Comparison of ENCODE assay signal across 12 cellular contexts in genomic region chr9:110104201-110104845, GRCh38.
DNase-seq lines count a peak whose midpoint lies in the region; ATAC-seq and TF ChIP-seq lines count a peak whose summit lies in the region.
"Had no signal": no experiment of that assay in that cellular context is flagged by ENCODE, and none has a peak within 500 bp of the region (broad histone marks: within the 10 kb centered on the region; RNA-seq: fewer than 3 reads in every experiment).

No MANE protein-coding gene starts in this region.

- no peak for ATAC-seq in sciatic nerve
- ATAC-seq: gastroesophageal sphincter had no signal

- H3K4me3 ChIP-seq in AG04450 (ENCODE audit: low read depth, low read length) (no peak overlapping the region), coronary artery (peak overlapping the region; percentile 14), ascending aorta (peak overlapping the region in 1 of 2 donors; percentile 26)
- H3K4me3 ChIP-seq: adrenal gland, gastroesophageal sphincter had no signal

- peaks cover 6 to 35% of the 10 kb centered on the region in 2 donors for H3K4me1 ChIP-seq in ascending aorta

- H3K36me3 ChIP-seq in ascending aorta = no peaks in the 10 kb centered on the region
- H3K36me3 ChIP-seq: adrenal gland, gastroesophageal sphincter had no signal

- H3K36me3 Mint-ChIP-seq in IgD-negative memory B cell (peaks cover 2% of the 10 kb centered on the region), mesothelial cell of epicardium (no peaks in the 10 kb centered on the region)

- POLR2A ChIA-PET in AG04450 (lab: Yijun Ruan, JAX) (interaction anchor here (1.1 to 1.2 kb wide), 3 partner anchors 12 to 23 kb away, joined by 3 to 5 read pairs (median 4); no protein-coding TSS in a partner anchor), HEK293T (lab: Yijun Ruan, JAX) (no interaction called here)

- H3K27me3 ChIP-seq in AG04450 (ENCODE audit: control insufficient read depth, insufficient read depth, low read length) = no peaks in the 10 kb centered on the region
- no peaks in the 10 kb centered on the region for H3K27me3 ChIP-seq in ascending aorta
- H3K27me3 ChIP-seq: adrenal gland, gastroesophageal sphincter had no signal

- no peak for DNase-seq in AG04450 (ENCODE audit: low read depth, low spot score)
- no peak for DNase-seq in coronary artery (ENCODE audit: low spot score)
- DNase-seq in mesothelial cell of epicardium (ENCODE audit: low spot score in 2 of 2, unreplicated experiment in 2 of 2) = no peak
- DNase-seq in ascending aorta (ENCODE audit: low spot score in 2 of 2) = no peak
- no peak for DNase-seq in activated naive CD4-positive, alpha-beta T cell treated with Interleukin-2 at 50 U/mL for 16 hours
- DNase-seq in HEK293T (ENCODE audit: extremely low spot score) = no peak
- no peak for DNase-seq in sciatic nerve (ENCODE audit: low spot score)
- DNase-seq: adrenal gland, KG1, NCI-H1930 had no signal

- CTCF ChIA-PET in AG04450 (lab: Charles Lee) = interaction anchor here (0.5 to 1.2 kb wide), 3 partner anchors 72 to 634 kb away, joined by 3 to 5 read pairs (median 4); no protein-coding TSS in a partner anchor
- CTCF ChIA-PET in HEK293T (lab: Yijun Ruan, JAX) = no interaction called here

- H3K27ac Mint-ChIP-seq in IgD-negative memory B cell (peak overlapping the region in 2 of 3 donors; percentile 46 to 90), mesothelial cell of epicardium (peak overlapping the region; percentile 79)

- no peak for TF ChIP-seq CTCF in AG04450 (IDR thresholded peaks at IDR 0.05; ENCODE audit: low read depth, low read length)
- TF ChIP-seq CTCF in coronary artery (IDR thresholded peaks at IDR 0.05) = no peak
- TF ChIP-seq CTCF in mesothelial cell of epicardium (IDR thresholded peaks at IDR 0.05; ENCODE audit: unreplicated experiment) = no peak
- no peak for TF ChIP-seq CTCF in ascending aorta (IDR thresholded peaks at IDR 0.05)

- H3K9me3 ChIP-seq in AG04450 (ENCODE audit: control insufficient read depth, insufficient read depth, low read length) (no peaks in the 10 kb centered on the region), ascending aorta (no peaks in the 10 kb centered on the region)
- H3K9me3 ChIP-seq: adrenal gland, gastroesophageal sphincter had no signal

- H3K4me3 Mint-ChIP-seq in IgD-negative memory B cell (peak overlapping the region in 2 of 4 donors; percentile 22 to 74), mesothelial cell of epicardium (no peak overlapping the region)

- intact Hi-C loops in ascending aorta (cut with DNase I) = no loop called here
- intact Hi-C loops in sciatic nerve (cut with DNase I) = no loop called here

- H3K9me3 Mint-ChIP-seq in IgD-negative memory B cell (no peaks in the 10 kb centered on the region), mesothelial cell of epicardium (no peaks in the 10 kb centered on the region)

- H3K4me1 Mint-ChIP-seq in IgD-negative memory B cell = peaks cover 68 to 71% (median 70%) of the 10 kb centered on the region in 3 donors
- H3K4me1 Mint-ChIP-seq in mesothelial cell of epicardium = peaks cover 33% of the 10 kb centered on the region

- H3K27me3 Mint-ChIP-seq in IgD-negative memory B cell (no peaks in the 10 kb centered on the region), mesothelial cell of epicardium (ENCODE audit: low read depth) (no peaks in the 10 kb centered on the region)

- H3K27ac ChIP-seq in AG04450 (ENCODE audit: low read depth, low read length) = peak overlapping the region; percentile 32
- peak overlapping the region in 1 of 2 donors; percentile 20 for H3K27ac ChIP-seq in coronary artery
- H3K27ac ChIP-seq in ascending aorta = peak overlapping the region in 1 of 2 donors; percentile 51
- H3K27ac ChIP-seq: adrenal gland had no signal

TF ChIP-seq in HEK293T, 16 proteins besides CTCF, POLR2A, EP300 and RAD21:
- no peak for TF ChIP-seq SP1 (IDR thresholded peaks at IDR 0.05)
- no peak for TF ChIP-seq ARNT (IDR thresholded peaks at IDR 0.05)
- no peak for TF ChIP-seq FOXA1 (IDR thresholded peaks at IDR 0.05)
- no peak for TF ChIP-seq NFRKB (IDR thresholded peaks at IDR 0.05)
TF ChIP-seq in HEK293T: peak in this region for 0.
